Comparison of ENCODE assay signal across 10 cellular contexts in the genomic region with DNA sequence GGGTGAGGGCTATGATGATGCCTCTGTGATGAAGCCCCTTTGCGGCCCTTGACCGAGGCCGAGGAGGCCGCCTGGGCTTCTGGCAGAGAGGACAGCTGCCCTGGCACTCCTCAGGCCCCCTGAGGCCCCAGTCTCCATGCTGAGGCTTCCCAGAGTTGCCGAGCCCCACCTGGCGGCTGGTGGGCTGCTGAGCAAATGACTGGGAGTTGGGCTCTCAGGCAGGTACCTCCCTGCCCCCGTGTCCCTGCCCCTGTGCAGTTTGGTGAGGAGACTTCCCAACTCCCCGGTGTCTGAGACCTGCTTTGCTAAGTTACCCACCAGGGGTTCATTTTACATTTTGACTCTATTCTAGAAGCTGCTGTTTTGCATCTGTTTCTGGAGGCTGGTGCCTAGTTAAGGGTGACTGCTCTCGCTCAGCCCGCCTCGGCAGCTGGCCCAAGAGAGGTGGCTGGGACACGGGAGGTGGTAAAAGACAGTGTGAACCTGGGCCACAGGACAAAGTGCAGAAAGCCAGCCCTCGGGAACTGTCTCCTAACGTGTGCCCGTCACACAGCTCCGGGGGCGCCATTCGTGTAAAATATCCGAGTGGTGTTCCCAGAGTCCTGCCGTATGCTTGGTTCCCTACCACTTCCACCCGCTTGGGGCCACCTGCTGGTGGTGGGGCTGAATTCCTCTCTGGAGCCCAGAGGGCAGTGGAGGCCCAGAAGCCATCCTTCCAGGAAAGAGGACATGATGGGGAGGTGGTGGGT.
DNase-seq lines count a peak whose midpoint lies in the region; ATAC-seq and TF ChIP-seq lines count a peak whose summit lies in the region.
"Had no signal": no experiment of that assay in that cellular context is flagged by ENCODE, and none has a peak within 500 bp of the region (broad histone marks: within the 10 kb centered on the region; RNA-seq: fewer than 3 reads in every experiment).

No MANE protein-coding gene starts in this region.

- H3K36me3 Mint-ChIP-seq in Calu3 (ENCODE audit: insufficient read depth, unreplicated experiment) = peaks cover 9% of the 10 kb centered on the region
- peaks cover 32% of the 10 kb centered on the region for H3K36me3 Mint-ChIP-seq in activated T-helper 2 cell treated with anti-CD3 and anti-CD28 coated beads, Interferon-gamma antibody, Interleukin-2, Interleukin-4, amounts not matched to agents 10 μg/mL and 5 μg/mL and 100 μg/mL, durations not matched to agents 14 hours and 24 hours and 36 hours (ENCODE audit: low read depth)

- H3K9me3 Mint-ChIP-seq in Calu3 (ENCODE audit: low read depth, unreplicated experiment) = no peaks in the 10 kb centered on the region
- no peaks in the 10 kb centered on the region for H3K9me3 Mint-ChIP-seq in activated T-helper 2 cell treated with anti-CD3 and anti-CD28 coated beads, Interferon-gamma antibody, Interleukin-2, Interleukin-4, amounts not matched to agents 10 μg/mL and 5 μg/mL and 100 μg/mL, durations not matched to agents 14 hours and 24 hours and 36 hours
- H3K9me3 Mint-ChIP-seq: activated naive CD4-positive, alpha-beta T cell treated with anti-CD3 and anti-CD28 coated beads, Interleukin-2, amount 50 U/mL, for 24 hours had no signal

- ATAC-seq in HG03159 (IDR thresholded peaks at IDR 0.05; ENCODE audit: unreplicated experiment) = no peak

- peak; percentile 56 to 75 for TF ChIP-seq RAD21 in liver (IDR thresholded peaks at IDR 0.05)

- no peak overlapping the region for H3K4me3 Mint-ChIP-seq in Calu3 (ENCODE audit: low read depth, unreplicated experiment)
- no peak overlapping the region for H3K4me3 Mint-ChIP-seq in activated T-helper 2 cell treated with anti-CD3 and anti-CD28 coated beads, Interferon-gamma antibody, Interleukin-2, Interleukin-4, amounts not matched to agents 10 μg/mL and 5 μg/mL and 100 μg/mL, durations not matched to agents 14 hours and 24 hours and 36 hours (ENCODE audit: low read depth)
- H3K4me3 Mint-ChIP-seq: activated naive CD4-positive, alpha-beta T cell treated with anti-CD3 and anti-CD28 coated beads, Interleukin-2, amount 50 U/mL, for 24 hours had no signal

- no peak overlapping the region for H3K27ac Mint-ChIP-seq in Calu3 (ENCODE audit: unreplicated experiment)
- H3K27ac Mint-ChIP-seq in activated T-helper 2 cell treated with anti-CD3 and anti-CD28 coated beads, Interferon-gamma antibody, Interleukin-2, Interleukin-4, amounts not matched to agents 10 μg/mL and 5 μg/mL and 100 μg/mL, durations not matched to agents 14 hours and 24 hours and 36 hours = no peak overlapping the region
- H3K27ac Mint-ChIP-seq: activated naive CD4-positive, alpha-beta T cell treated with anti-CD3 and anti-CD28 coated beads, Interleukin-2, amount 50 U/mL, for 24 hours had no signal

- 75% methylated on average over 21 of the region's 21 CpGs for WGBS in liver
- 89 to 90% methylated on average over 21 of the region's 21 CpGs for WGBS in sigmoid colon, 2 donors

- DNase-seq in Calu3 = peak; percentile 37
- DNase-seq in HEK293T (ENCODE audit: extremely low spot score) = peak; percentile 22
- DNase-seq in activated T-helper 2 cell treated with anti-CD3 and anti-CD28 coated beads, Interferon-gamma antibody, Interleukin-2, Interleukin-4, amounts not matched to agents 10 μg/mL and 5 μg/mL and 100 μg/mL, durations not matched to agents 14 hours and 24 hours and 36 hours (ENCODE audit: low spot score) = no peak
- no peak for DNase-seq in activated CD4-positive, alpha-beta T cell treated with anti-CD3 and anti-CD28 coated beads, Interleukin-2, amount 50 U/mL, for 1 hour
- DNase-seq in sigmoid colon = no peak

- no TSS peak for BruUV-seq in Calu3 (replicated peaks; lab: Mats Ljungman, UMichigan)

- H3K9ac ChIP-seq in liver (ENCODE audit: low read depth in 1 of 2, low read length in 2 of 2) = no peak overlapping the region

- TF ChIP-seq POLR2A in sigmoid colon (IDR thresholded peaks at IDR 0.05) = no peak

- H3K27ac ChIP-seq in liver (ENCODE audit: low read depth in 1 of 2, low read length in 2 of 2) (no peak overlapping the region), sigmoid colon (no peak overlapping the region)
- H3K27ac ChIP-seq: heart left ventricle had no signal

- H3K27me3 Mint-ChIP-seq in Calu3 (ENCODE audit: unreplicated experiment) = no peaks in the 10 kb centered on the region
- no peaks in the 10 kb centered on the region for H3K27me3 Mint-ChIP-seq in activated T-helper 2 cell treated with anti-CD3 and anti-CD28 coated beads, Interferon-gamma antibody, Interleukin-2, Interleukin-4, amounts not matched to agents 10 μg/mL and 5 μg/mL and 100 μg/mL, durations not matched to agents 14 hours and 24 hours and 36 hours (ENCODE audit: low read depth)
- H3K27me3 Mint-ChIP-seq: activated naive CD4-positive, alpha-beta T cell treated with anti-CD3 and anti-CD28 coated beads, Interleukin-2, amount 50 U/mL, for 24 hours had no signal

- H3K4me1 ChIP-seq in liver (ENCODE audit: control insufficient read depth in 4 of 4, insufficient read depth in 4 of 4, low read length in 3 of 4) (peaks cover 6 to 28% (median 14%) of the 10 kb centered on the region in 4 donors), sigmoid colon (no peaks in the 10 kb centered on the region)

- intact Hi-C loops in Calu3 (cut with micrococcal nuclease; ENCODE audit: unreplicated experiment) (loop anchor here (1.0 to 2.0 kb wide), 2 partner anchors 77 to 89 kb away; no protein-coding TSS in a partner anchor), sigmoid colon (cut with DNase I) (loop anchor here (1.0 to 5.0 kb wide), 2 partner anchors 89 to 134 kb away; partner anchors contain the start of gene RAB11FIP4)
- intact Hi-C loops in activated T-helper 2 cell treated with anti-CD3 and anti-CD28 coated beads, Interferon-gamma antibody, Interleukin-2, Interleukin-4, amounts not matched to agents 10 μg/mL and 5 μg/mL and 100 μg/mL, durations not matched to agents 14 hours and 24 hours and 36 hours (cut with micrococcal nuclease) = loop anchor here (1.0 to 5.0 kb wide), 3 partner anchors 39 to 139 kb away; no protein-coding TSS in a partner anchor

- no peaks in the 10 kb centered on the region for H3K9me3 ChIP-seq in liver (ENCODE audit: control insufficient read depth in 4 of 4, low read length in 3 of 4)
- H3K9me3 ChIP-seq in sigmoid colon = no peaks in the 10 kb centered on the region

- H3K4me3 ChIP-seq in WI38 (ENCODE audit: low read depth, low read length) (no peak overlapping the region), liver (ENCODE audit: low read depth in 1 of 3, low read length in 3 of 3) (no peak overlapping the region), sigmoid colon (no peak overlapping the region)
- H3K4me3 ChIP-seq: heart left ventricle had no signal

- POLR2A ChIA-PET in HEK293T (lab: Yijun Ruan, JAX) = no interaction called here

- CTCF ChIA-PET in Calu3 (lab: Charles Lee) = interaction anchor here (0.6 kb wide), 1 partner anchor 318 kb away, joined by 3 read pairs; no protein-coding TSS in a partner anchor
- CTCF ChIA-PET in HEK293T (lab: Yijun Ruan, JAX) = no interaction called here

- no peaks in the 10 kb centered on the region for H3K27me3 ChIP-seq in liver (ENCODE audit: control insufficient read depth in 4 of 4, insufficient read depth in 4 of 4, low read length in 3 of 4)
- H3K27me3 ChIP-seq in sigmoid colon = no peaks in the 10 kb centered on the region
- H3K27me3 ChIP-seq: heart left ventricle had no signal

- no peaks in the 10 kb centered on the region for H3K4me1 Mint-ChIP-seq in Calu3 (ENCODE audit: low read depth, unreplicated experiment)
- H3K4me1 Mint-ChIP-seq in activated T-helper 2 cell treated with anti-CD3 and anti-CD28 coated beads, Interferon-gamma antibody, Interleukin-2, Interleukin-4, amounts not matched to agents 10 μg/mL and 5 μg/mL and 100 μg/mL, durations not matched to agents 14 hours and 24 hours and 36 hours (ENCODE audit: low read depth) = peaks cover 1% of the 10 kb centered on the region
- H3K4me1 Mint-ChIP-seq: activated naive CD4-positive, alpha-beta T cell treated with anti-CD3 and anti-CD28 coated beads, Interleukin-2, amount 50 U/mL, for 24 hours had no signal

- no peak for TF ChIP-seq EP300 in sigmoid colon (IDR thresholded peaks at IDR 0.05)

- TF ChIP-seq CTCF in Calu3 (IDR thresholded peaks at IDR 0.05; ENCODE audit: unreplicated experiment) = no peak
- peak; percentile 23 for TF ChIP-seq CTCF in WI38 (IDR thresholded peaks at IDR 0.05; ENCODE audit: low read depth, low read length)
- peak; percentile 39 for TF ChIP-seq CTCF in liver (IDR thresholded peaks at IDR 0.05; ENCODE audit: low read depth, low read length, missing input control)
- no peak for TF ChIP-seq CTCF in sigmoid colon (IDR thresholded peaks at IDR 0.05)

- H3K36me3 ChIP-seq in liver (ENCODE audit: control insufficient read depth in 4 of 4, insufficient read depth in 3 of 4, low read depth in 1 of 4, low read length in 3 of 4) (peaks cover 0 to 9% (median 1%) of the 10 kb centered on the region in 4 donors), sigmoid colon (no peaks in the 10 kb centered on the region)

TF ChIP-seq in HEK293T, 16 proteins besides CTCF, POLR2A, EP300 and RAD21 (continues in another document):
- no peak for TF ChIP-seq CTBP1 (IDR thresholded peaks at IDR 0.05; ENCODE audit: borderline replicate concordance)
- TF ChIP-seq, protein P1, sequence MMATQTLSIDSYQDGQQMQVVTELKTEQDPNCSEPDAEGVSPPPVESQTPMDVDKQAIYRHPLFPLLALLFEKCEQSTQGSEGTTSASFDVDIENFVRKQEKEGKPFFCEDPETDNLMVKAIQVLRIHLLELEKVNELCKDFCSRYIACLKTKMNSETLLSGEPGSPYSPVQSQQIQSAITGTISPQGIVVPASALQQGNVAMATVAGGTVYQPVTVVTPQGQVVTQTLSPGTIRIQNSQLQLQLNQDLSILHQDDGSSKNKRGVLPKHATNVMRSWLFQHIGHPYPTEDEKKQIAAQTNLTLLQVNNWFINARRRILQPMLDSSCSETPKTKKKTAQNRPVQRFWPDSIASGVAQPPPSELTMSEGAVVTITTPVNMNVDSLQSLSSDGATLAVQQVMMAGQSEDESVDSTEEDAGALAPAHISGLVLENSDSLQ (IDR thresholded peaks at IDR 0.05) = no peak
- no peak for TF ChIP-seq ZNF384 (IDR thresholded peaks at IDR 0.05)
- no peak for TF ChIP-seq FOXK2 (IDR thresholded peaks at IDR 0.05)

TF ChIP-seq in liver, 16 proteins besides CTCF, POLR2A, EP300 and RAD21 (continues in another document):
- TF ChIP-seq FOXA2 (IDR thresholded peaks at IDR 0.05) = no peak
- no peak for TF ChIP-seq NR2F2 (IDR thresholded peaks at IDR 0.05)
- TF ChIP-seq JUND (IDR thresholded peaks at IDR 0.05) = no peak
- TF ChIP-seq HNF4A (conservative IDR thresholded peaks at IDR 0.05) = no peak
- no peak for TF ChIP-seq GABPA (IDR thresholded peaks at IDR 0.05 in 1 of 2, conservative IDR thresholded peaks at IDR 0.05 in 1 of 2)
- no peak for TF ChIP-seq ATF3 (IDR thresholded peaks at IDR 0.05)
- TF ChIP-seq RXRA (IDR thresholded peaks at IDR 0.05) = no peak
- TF ChIP-seq, protein P2, sequence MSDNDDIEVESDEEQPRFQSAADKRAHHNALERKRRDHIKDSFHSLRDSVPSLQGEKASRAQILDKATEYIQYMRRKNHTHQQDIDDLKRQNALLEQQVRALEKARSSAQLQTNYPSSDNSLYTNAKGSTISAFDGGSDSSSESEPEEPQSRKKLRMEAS (IDR thresholded peaks at IDR 0.05) = no peak

Comparison
In these comparisons a context has a peak if more than half of its experiments do, and no peak if none do; other contexts are left out.
1. DNase-seq: peak in Calu3 (single experiment) and HEK293T (single experiment); none in activated T-helper 2 cell treated with anti-CD3 and anti-CD28 coated beads, Interferon-gamma antibody, Interleukin-2, Interleukin-4, amounts not matched to agents 10 μg/mL and 5 μg/mL and 100 μg/mL, durations not matched to agents 14 hours and 24 hours and 36 hours (single experiment), activated CD4-positive, alpha-beta T cell treated with anti-CD3 and anti-CD28 coated beads, Interleukin-2, amount 50 U/mL, for 1 hour (single experiment) and sigmoid colon (single experiment).
2. CTCF ChIP-seq: peak in WI38 (single experiment) and liver (single experiment); none in Calu3 (single experiment) and sigmoid colon (0 of 4).